Comparison of ENCODE assay signal across 18 cellular contexts in the genomic region with DNA sequence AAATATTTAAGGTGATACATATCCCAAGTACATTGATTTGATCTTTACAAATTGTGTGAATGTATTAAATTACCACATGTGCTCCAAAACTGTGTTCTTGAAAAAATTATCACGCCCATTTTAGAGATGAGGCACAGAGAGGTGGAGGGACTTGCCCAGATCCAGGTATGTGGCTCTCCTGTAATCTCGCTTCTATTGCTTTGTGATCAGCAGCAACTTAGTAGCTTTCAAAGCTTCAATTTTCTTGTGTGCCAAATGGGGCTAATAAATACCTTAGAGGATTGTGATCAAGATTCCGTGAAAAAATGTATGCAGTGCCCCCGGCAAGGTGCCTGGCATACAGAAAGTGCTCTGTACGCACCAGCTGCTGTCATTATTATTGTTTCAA. TPM values are rescaled to one million over a fixed set of nuclear protein-coding genes. Genes with fewer than 3 reads are reported as not detected.
A peak's percentile ranks its signal among the peaks of the same experiment; 100 is the strongest.
DNase-seq lines count a peak whose midpoint lies in the region; ATAC-seq, FAIRE-seq and TF ChIP-seq lines count a peak whose summit lies in the region.
"Had no signal": no experiment of that assay in that cellular context is flagged by ENCODE, and none has a peak within 500 bp of the region (broad histone marks: within the 10 kb centered on the region; RNA-seq: fewer than 3 reads in every experiment).

No MANE protein-coding gene starts in this region.

- CTCF ChIA-PET in CD4-positive, alpha-beta T cell (lab: Charles Lee), result interaction anchor here (0.6 to 1.7 kb wide), 4 partner anchors 19 to 112 kb away, joined by 3 to 7 read pairs (median 4); no protein-coding TSS in a partner anchor
- CTCF ChIA-PET in HCT116 (lab: Charles Lee), result no interaction called here
- CTCF ChIA-PET in K562 (lab: Yijun Ruan, JAX; ENCODE audit: low intra/inter-chr PET ratio), result no interaction called here
- CTCF ChIA-PET in naive thymus-derived CD4-positive, alpha-beta T cell (lab: Charles Lee), result interaction anchor here (0.6 to 1.0 kb wide), 3 partner anchors 15 to 111 kb away, joined by 3 to 5 read pairs (median 3); no protein-coding TSS in a partner anchor

- no peaks in the 10 kb centered on the region for H3K9me1 ChIP-seq in K562 (ENCODE audit: control insufficient read depth, insufficient read depth, low read length)

- no peak overlapping the region for H3K4me3 Mint-ChIP-seq in CD4-positive, alpha-beta T cell
- H3K4me3 Mint-ChIP-seq in naive thymus-derived CD4-positive, alpha-beta T cell, result peak overlapping the region in 6 of 10 donors; percentile 5 to 91 (median 54)
- H3K4me3 Mint-ChIP-seq: activated CD8-positive, alpha-beta memory T cell treated with anti-CD3 and anti-CD28 coated beads, Interleukin-2, amount 10 ng/mL, durations not matched to agents 7 days and 5 days; CD14-positive monocyte; nephron progenitor cell had no signal

- TF ChIP-seq EP300 in K562 (IDR thresholded peaks at IDR 0.05; ENCODE audit: low read length), result no peak
- TF ChIP-seq EP300 in tibial nerve (IDR thresholded peaks at IDR 0.05), result no peak

- no peak for TF ChIP-seq POLR2A in HCT116 (IDR thresholded peaks at IDR 0.05; ENCODE audit: borderline replicate concordance, extremely low read depth, insufficient read depth, insufficient read length)
- TF ChIP-seq POLR2A in K562 (conservative IDR thresholded peaks at IDR 0.05), result no peak
- TF ChIP-seq POLR2A in tibial nerve (IDR thresholded peaks at IDR 0.05), result no peak

- H3K36me3 Mint-ChIP-seq in CD4-positive, alpha-beta T cell (ENCODE audit: low read depth), result no peaks in the 10 kb centered on the region
- peaks cover 0 to 17% (median 0%) of the 10 kb centered on the region in 5 donors for H3K36me3 Mint-ChIP-seq in naive thymus-derived CD4-positive, alpha-beta T cell

- TF ChIP-seq RAD21 in HCT116 (IDR thresholded peaks at IDR 0.05; ENCODE audit: low read depth) (no peak), K562 (CRISPR knock-in tag; conservative IDR thresholded peaks at IDR 0.05 in 1 of 2, IDR thresholded peaks at IDR 0.05 in 1 of 2) (no peak)

- H3K27me3 ChIP-seq in CD4-positive, alpha-beta T cell (ENCODE audit: control insufficient read depth, insufficient read depth, low read length), result no peaks in the 10 kb centered on the region
- H3K27me3 ChIP-seq in HCT116 (ENCODE audit: insufficient read depth, low read length), result no peaks in the 10 kb centered on the region
- no peaks in the 10 kb centered on the region for H3K27me3 ChIP-seq in K562 (ENCODE audit: control insufficient read depth in 2 of 2, insufficient read depth in 2 of 2, low read length in 2 of 2)
- H3K27me3 ChIP-seq in naive thymus-derived CD4-positive, alpha-beta T cell (ENCODE audit: control insufficient read depth in 2 of 2, insufficient read depth in 2 of 2, low read length in 2 of 2), result no peaks in the 10 kb centered on the region
- H3K27me3 ChIP-seq in tibial nerve, result no peaks in the 10 kb centered on the region
- H3K27me3 ChIP-seq: tibial artery had no signal

- no peaks in the 10 kb centered on the region for H3K27me3 Mint-ChIP-seq in CD4-positive, alpha-beta T cell
- H3K27me3 Mint-ChIP-seq in naive thymus-derived CD4-positive, alpha-beta T cell, result no peaks in the 10 kb centered on the region
- H3K27me3 Mint-ChIP-seq: activated CD8-positive, alpha-beta memory T cell treated with anti-CD3 and anti-CD28 coated beads, Interleukin-2, amount 10 ng/mL, durations not matched to agents 7 days and 5 days had no signal

- H4K20me1 ChIP-seq in HCT116 (ENCODE audit: insufficient read depth) (no peaks in the 10 kb centered on the region), K562 (replicated peaks; ENCODE audit: control insufficient read depth, insufficient read depth, low read length) (peaks cover 12% of the 10 kb centered on the region)

- RAD21 ChIA-PET in HCT116 (lab: Charles Lee; ENCODE audit: low non-redundant PET in 1 of 2, low total read pairs in 2 of 2, uncharacterized antibody in 2 of 2, unreplicated experiment in 2 of 2), result no interaction called here

- BruUV-seq in HCT116 (replicated peaks; lab: Mats Ljungman, UMichigan) (no TSS peak), K562 (replicated peaks; lab: Mats Ljungman, UMichigan) (no TSS peak)

- H3K9me3 ChIP-seq in CD4-positive, alpha-beta T cell (ENCODE audit: control insufficient read depth, low read length), result no peaks in the 10 kb centered on the region
- H3K9me3 ChIP-seq in HCT116 (ENCODE audit: control insufficient read depth in 1 of 2, insufficient read depth in 1 of 2, low read depth in 1 of 2, low read length in 2 of 2), result no peaks in the 10 kb centered on the region
- H3K9me3 ChIP-seq in K562 (replicated peaks; ENCODE audit: control insufficient read depth, insufficient read depth, low read depth, low read length), result no peaks in the 10 kb centered on the region
- H3K9me3 ChIP-seq in naive thymus-derived CD4-positive, alpha-beta T cell (ENCODE audit: control insufficient read depth in 2 of 3, low read length in 3 of 3), result no peaks in the 10 kb centered on the region
- no peaks in the 10 kb centered on the region for H3K9me3 ChIP-seq in tibial nerve
- H3K9me3 ChIP-seq: tibial artery had no signal

- DNase-seq in CD4-positive, alpha-beta T cell, result no peak
- no peak for DNase-seq in HCT116 (ENCODE audit: low read depth, low spot score)
- no peak for DNase-seq in K562 (ENCODE audit: extremely low read depth in 1 of 4, low spot score in 3 of 4)
- no peak for DNase-seq in naive thymus-derived CD4-positive, alpha-beta T cell
- DNase-seq in NCI-H510A (lab: John Stamatoyannopoulos, UW), result no peak
- no peak for DNase-seq in tibial nerve (ENCODE audit: low spot score in 2 of 2)
- no peak for DNase-seq in stimulated activated CD4-positive, alpha-beta T cell treated with anti-CD3 and anti-CD28 coated beads, Interleukin-4, amount 100 ng/mL, for 4 hours
- DNase-seq in AG08396 (ENCODE audit: low spot score), result no peak
- DNase-seq: activated CD8-positive, alpha-beta memory T cell treated with anti-CD3 and anti-CD28 coated beads, Interleukin-2, amount 10 ng/mL, durations not matched to agents 7 days and 5 days; caudate nucleus; Kasumi-1; left ventricle myocardium superior; NCI-H446 treated with DMSO at 0.1 percent for 48 hours; nephron progenitor cell; stimulated activated CD4-positive, alpha-beta T cell treated with anti-CD3 and anti-CD28 coated beads, Interleukin-1b, Interleukin-23, amount 100 ng/mL, for 48 hours had no signal

- WGBS in K562 (ENCODE audit: insufficient coverage, low coverage, missing lambda C conversion rate), result 81% methylated on average over 5 of the region's 5 CpGs
- WGBS in tibial nerve, 2 donors, result 90 to 94% methylated on average over 5 of the region's 5 CpGs

- H3K79me2 ChIP-seq in HCT116 (ENCODE audit: insufficient read depth, low read length), result peaks cover 14% of the 10 kb centered on the region
- no peaks in the 10 kb centered on the region for H3K79me2 ChIP-seq in K562 (ENCODE audit: control insufficient read depth, insufficient read depth, low read length)

- ATAC-seq in CD4-positive, alpha-beta T cell (ENCODE audit: poor library complexity), result no peak
- ATAC-seq in HCT116 (no peak), K562 (no peak)
- ATAC-seq in naive thymus-derived CD4-positive, alpha-beta T cell, result no peak
- ATAC-seq: activated CD8-positive, alpha-beta memory T cell treated with anti-CD3 and anti-CD28 coated beads, Interleukin-2, amount 10 ng/mL, durations not matched to agents 7 days and 5 days; GM12878; left ventricle myocardium superior had no signal

- peak overlapping the region; percentile 93 for H3K27ac Mint-ChIP-seq in CD4-positive, alpha-beta T cell
- peak overlapping the region; percentile 94 to 98 (median 97) for H3K27ac Mint-ChIP-seq in naive thymus-derived CD4-positive, alpha-beta T cell

- H2AFZ ChIP-seq in HCT116 (ENCODE audit: low read depth, low read length, poor library complexity, severe bottlenecking) (no peak overlapping the region), K562 (ENCODE audit: low read depth, low read length) (no peak overlapping the region)

- in situ Hi-C loops in K562 (cut with MboI), result no loop called here

- no peak for FAIRE-seq in K562 (lab: Jason Lieb, UNC)
- FAIRE-seq: GM12878 had no signal

- H3K4me1 Mint-ChIP-seq in CD4-positive, alpha-beta T cell (ENCODE audit: low read depth), result peaks cover 79% of the 10 kb centered on the region
- H3K4me1 Mint-ChIP-seq in naive thymus-derived CD4-positive, alpha-beta T cell, result peaks cover 36 to 81% (median 74%) of the 10 kb centered on the region in 7 donors

- no peak overlapping the region for H3K4me3 ChIP-seq in HCT116 (replicated peaks in 1 of 2; ENCODE audit: low read depth in 1 of 2, low read length in 2 of 2)
- no peak overlapping the region for H3K4me3 ChIP-seq in K562
- H3K4me3 ChIP-seq in naive thymus-derived CD4-positive, alpha-beta T cell (ENCODE audit: low read length), result no peak overlapping the region
- H3K4me3 ChIP-seq in tibial nerve, result no peak overlapping the region
- H3K4me3 ChIP-seq: GM12878, tibial artery had no signal

- intact Hi-C loops in CD4-positive, alpha-beta T cell (cut with DNase I, micrococcal nuclease), result loop anchor here in 1 of 2 experiments (2.0 kb wide), 1 partner anchor 18 kb away; a partner anchor contains a TSS
- intact Hi-C loops in HCT116 (cut with micrococcal nuclease) (no loop called here), K562 (cut with micrococcal nuclease) (no loop called here)
- intact Hi-C loops in naive thymus-derived CD4-positive, alpha-beta T cell (cut with micrococcal nuclease), result no loop called here

- H3K27ac ChIP-seq in CD4-positive, alpha-beta T cell (ENCODE audit: low read depth, low read length), result peak overlapping the region; percentile 46
- H3K27ac ChIP-seq in HCT116 (ENCODE audit: low read depth, low read length) (no peak overlapping the region), K562 (ENCODE audit: extremely low read depth, low read depth, low read length) (no peak overlapping the region), tibial nerve (no peak overlapping the region)
- H3K27ac ChIP-seq in naive thymus-derived CD4-positive, alpha-beta T cell (ENCODE audit: low read depth, low read length), result peak overlapping the region; percentile 71
- H3K27ac ChIP-seq: tibial artery had no signal

- no peaks in the 10 kb centered on the region for H3K9me3 Mint-ChIP-seq in CD4-positive, alpha-beta T cell
- H3K9me3 Mint-ChIP-seq in naive thymus-derived CD4-positive, alpha-beta T cell, result peaks cover 0 to 2% (median 0%) of the 10 kb centered on the region in 11 donors
- H3K9me3 Mint-ChIP-seq: nephron progenitor cell had no signal

- no peaks in the 10 kb centered on the region for H3K36me3 ChIP-seq in HCT116 (ENCODE audit: control insufficient read depth in 1 of 2, insufficient read depth in 2 of 2, low read length in 2 of 2)
- H3K36me3 ChIP-seq in K562 (ENCODE audit: control insufficient read depth, insufficient read depth, low read length), result no peaks in the 10 kb centered on the region
- no peaks in the 10 kb centered on the region for H3K36me3 ChIP-seq in naive thymus-derived CD4-positive, alpha-beta T cell (ENCODE audit: control insufficient read depth in 2 of 3, insufficient read depth in 3 of 3, low read length in 3 of 3)
- no peaks in the 10 kb centered on the region for H3K36me3 ChIP-seq in tibial nerve
- H3K36me3 ChIP-seq: tibial artery had no signal

- TF ChIP-seq CTCF in CD4-positive, alpha-beta T cell (IDR thresholded peaks at IDR 0.05), result no peak
- TF ChIP-seq CTCF in HCT116 (IDR thresholded peaks at IDR 0.05 in 2 of 3, conservative IDR thresholded peaks at IDR 0.05 in 1 of 3; ENCODE audit: borderline replicate concordance in 1 of 3, insufficient read depth in 1 of 3, low read depth in 2 of 3, low read length in 2 of 3), result no peak
- TF ChIP-seq CTCF in K562 (IDR thresholded peaks at IDR 0.05 in 2 of 3, conservative IDR thresholded peaks at IDR 0.05 in 1 of 3; ENCODE audit: insufficient read depth in 2 of 3, low read depth in 1 of 3, low read length in 3 of 3), result no peak
- no peak for TF ChIP-seq CTCF in tibial nerve (IDR thresholded peaks at IDR 0.05)

- H3K9ac ChIP-seq in HCT116 (ENCODE audit: low read length) (no peak overlapping the region), K562 (ENCODE audit: insufficient read depth in 1 of 2, low read depth in 2 of 2, low read length in 2 of 2) (no peak overlapping the region)

- POLR2A ChIA-PET in CD4-positive, alpha-beta T cell (lab: Charles Lee), result interaction anchor here (1.0 to 2.1 kb wide), 2 partner anchors 15 to 57 kb away, joined by 6 to 10 read pairs; no protein-coding TSS in a partner anchor
- POLR2A ChIA-PET in HCT116 (lab: Charles Lee) (no interaction called here), K562 (lab: Yijun Ruan, JAX) (interaction anchor here (0.9 to 3.7 kb wide), 4 partner anchors 8 to 21 kb away, joined by 4 to 21 read pairs (median 5); no protein-coding TSS in a partner anchor)
- POLR2A ChIA-PET in naive thymus-derived CD4-positive, alpha-beta T cell (lab: Charles Lee), result interaction anchor here (0.6 to 8.6 kb wide), 7 partner anchors 11 to 68 kb away, joined by 3 to 129 read pairs (median 3); no protein-coding TSS in a partner anchor

- H3K4me2 ChIP-seq in HCT116 (ENCODE audit: low read length) (peak overlapping the region; percentile 2; the same call in 1 of the 2 replicates), K562 (ENCODE audit: insufficient read depth, low read length) (no peak overlapping the region)

- H3K4me1 ChIP-seq in HCT116 (ENCODE audit: control insufficient read depth in 1 of 2, insufficient read depth in 2 of 2, low read length in 2 of 2) (peaks cover 33 to 53% of the 10 kb centered on the region in 2 experiments), K562 (replicated peaks in 1 of 2; ENCODE audit: control insufficient read depth in 2 of 2, insufficient read depth in 2 of 2, low read length in 2 of 2) (peaks cover 13 to 14% of the 10 kb centered on the region in 2 experiments; a peak in 4 of 5 replicates), tibial nerve (peaks cover 0 to 74% (median 28%) of the 10 kb centered on the region in 4 donors)
- H3K4me1 ChIP-seq in naive thymus-derived CD4-positive, alpha-beta T cell (ENCODE audit: control insufficient read depth in 2 of 2, insufficient read depth in 2 of 2, low read length in 2 of 2), result peaks cover 45 to 54% of the 10 kb centered on the region in 2 donors

- H3K9me2 ChIP-seq in HCT116 (ENCODE audit: insufficient read depth), result no peaks in the 10 kb centered on the region

RNA-seq across cellular contexts. Expression of a gene that starts 18.0 kb away (rescaled TPM):
- total RNA-seq in CD4-positive, alpha-beta T cell, result 10 to 100 TPM; 26.6 to 28.9 TPM
- 19.1 TPM for total RNA-seq in HCT116 (2021; ENCODE audit: unreplicated experiment)
- polyA plus RNA-seq in HCT116 (2012), result 8.9 and 9.6 TPM in 2 replicates
- total RNA-seq in K562 (2011; cell fraction: chromatin; rRNA removed; ENCODE audit: low replicate concordance), result 6.8 and 11.6 TPM in 2 replicates
- 3.7 and 3.8 TPM in 2 replicates for total RNA-seq in K562 (2011; cell fraction: nucleolus; rRNA removed)
- total RNA-seq in K562 (2011; cell fraction: nucleoplasm; rRNA removed), result 6.5 and 12.5 TPM in 2 replicates
- 3.8 and 5.0 TPM in 2 replicates for total RNA-seq in K562 (2014; rRNA removed)
- total RNA-seq in K562 (2014; rRNA removed; fragmentation: Illumina TruSeq; extraction: Trizol), result 6.7 and 7.1 TPM in 2 replicates
- 7.1 TPM in 2 replicates for total RNA-seq in K562 (2015; rRNA removed; fragmentation: Illumina TruSeq; extraction: Trizol)
- total RNA-seq in K562 (2021), result 10.2 and 10.7 TPM in 2 replicates
- 3.8 and 4.8 TPM in 2 replicates for polyA plus RNA-seq in K562 (2011; rRNA removed)
- polyA plus RNA-seq in K562 (2011; cell fraction: cytosol; rRNA removed), result 3.3 and 3.5 TPM in 2 replicates
- polyA plus RNA-seq in K562 (2011; cell fraction: nucleus; rRNA removed), result 2.5 and 3.5 TPM in 2 replicates
- polyA plus RNA-seq in K562 (2012), result 4.9 and 6.3 TPM in 2 replicates
- polyA plus RNA-seq in K562 (2014; fragmentation: Illumina TruSeq; extraction: Trizol), result 5.7 and 5.8 TPM in 2 replicates
- polyA plus RNA-seq in K562 (2014; fragmentation: Nextera tagmentation; extraction: Ambion mirVana), result under 1 TPM; 0.56 to 0.65 TPM
- 3.5 and 4.0 TPM in 2 replicates for polyA plus RNA-seq in K562 (2014; rRNA removed)
- polyA minus RNA-seq in K562 (2011; rRNA and poly(A)+ RNA removed), result 3.3 and 4.6 TPM in 2 replicates
- 2.5 and 3.1 TPM in 2 replicates for polyA minus RNA-seq in K562 (2011; cell fraction: cytosol; rRNA and poly(A)+ RNA removed)
- 1.5 and 2.2 TPM in 2 replicates for polyA minus RNA-seq in K562 (2011; cell fraction: nucleus; rRNA and poly(A)+ RNA removed)
- 10 to 100 TPM; 31.8 to 82.3 (median 53.9) TPM for total RNA-seq in naive thymus-derived CD4-positive, alpha-beta T cell
- 10 to 100 TPM in 1 of 2 donors, 1 to 10 TPM in 1; 7.0 to 11.8 TPM for polyA plus RNA-seq in naive thymus-derived CD4-positive, alpha-beta T cell
- 10 to 100 TPM; 20.5 to 24.3 (median 22.3) TPM for total RNA-seq in tibial nerve

Comparison
In these comparisons a context has a peak if more than half of its experiments do, and no peak if none do; other contexts are left out.
1. H3K27ac ChIP-seq: peak in CD4-positive, alpha-beta T cell (single experiment) and naive thymus-derived CD4-positive, alpha-beta T cell (single experiment); none in HCT116 (single experiment), K562 (single experiment) and tibial nerve (0 of 4).
2. CTCF ChIA-PET loops: an anchor here in CD4-positive, alpha-beta T cell (0.6 to 1.7 kb wide) and naive thymus-derived CD4-positive, alpha-beta T cell (0.6 to 1.0 kb wide); none called in HCT116 and K562.